ENCODE assay signal across 1 cellular context in genomic region chr7:130418306-130418705, GRCh38.
TF ChIP-seq lines count a peak whose summit lies in the region.

No MANE protein-coding gene starts in this region.

TF ChIP-seq in GM23338, 12 proteins besides CTCF, POLR2A, EP300 and RAD21:
- TF ChIP-seq, protein P1, sequence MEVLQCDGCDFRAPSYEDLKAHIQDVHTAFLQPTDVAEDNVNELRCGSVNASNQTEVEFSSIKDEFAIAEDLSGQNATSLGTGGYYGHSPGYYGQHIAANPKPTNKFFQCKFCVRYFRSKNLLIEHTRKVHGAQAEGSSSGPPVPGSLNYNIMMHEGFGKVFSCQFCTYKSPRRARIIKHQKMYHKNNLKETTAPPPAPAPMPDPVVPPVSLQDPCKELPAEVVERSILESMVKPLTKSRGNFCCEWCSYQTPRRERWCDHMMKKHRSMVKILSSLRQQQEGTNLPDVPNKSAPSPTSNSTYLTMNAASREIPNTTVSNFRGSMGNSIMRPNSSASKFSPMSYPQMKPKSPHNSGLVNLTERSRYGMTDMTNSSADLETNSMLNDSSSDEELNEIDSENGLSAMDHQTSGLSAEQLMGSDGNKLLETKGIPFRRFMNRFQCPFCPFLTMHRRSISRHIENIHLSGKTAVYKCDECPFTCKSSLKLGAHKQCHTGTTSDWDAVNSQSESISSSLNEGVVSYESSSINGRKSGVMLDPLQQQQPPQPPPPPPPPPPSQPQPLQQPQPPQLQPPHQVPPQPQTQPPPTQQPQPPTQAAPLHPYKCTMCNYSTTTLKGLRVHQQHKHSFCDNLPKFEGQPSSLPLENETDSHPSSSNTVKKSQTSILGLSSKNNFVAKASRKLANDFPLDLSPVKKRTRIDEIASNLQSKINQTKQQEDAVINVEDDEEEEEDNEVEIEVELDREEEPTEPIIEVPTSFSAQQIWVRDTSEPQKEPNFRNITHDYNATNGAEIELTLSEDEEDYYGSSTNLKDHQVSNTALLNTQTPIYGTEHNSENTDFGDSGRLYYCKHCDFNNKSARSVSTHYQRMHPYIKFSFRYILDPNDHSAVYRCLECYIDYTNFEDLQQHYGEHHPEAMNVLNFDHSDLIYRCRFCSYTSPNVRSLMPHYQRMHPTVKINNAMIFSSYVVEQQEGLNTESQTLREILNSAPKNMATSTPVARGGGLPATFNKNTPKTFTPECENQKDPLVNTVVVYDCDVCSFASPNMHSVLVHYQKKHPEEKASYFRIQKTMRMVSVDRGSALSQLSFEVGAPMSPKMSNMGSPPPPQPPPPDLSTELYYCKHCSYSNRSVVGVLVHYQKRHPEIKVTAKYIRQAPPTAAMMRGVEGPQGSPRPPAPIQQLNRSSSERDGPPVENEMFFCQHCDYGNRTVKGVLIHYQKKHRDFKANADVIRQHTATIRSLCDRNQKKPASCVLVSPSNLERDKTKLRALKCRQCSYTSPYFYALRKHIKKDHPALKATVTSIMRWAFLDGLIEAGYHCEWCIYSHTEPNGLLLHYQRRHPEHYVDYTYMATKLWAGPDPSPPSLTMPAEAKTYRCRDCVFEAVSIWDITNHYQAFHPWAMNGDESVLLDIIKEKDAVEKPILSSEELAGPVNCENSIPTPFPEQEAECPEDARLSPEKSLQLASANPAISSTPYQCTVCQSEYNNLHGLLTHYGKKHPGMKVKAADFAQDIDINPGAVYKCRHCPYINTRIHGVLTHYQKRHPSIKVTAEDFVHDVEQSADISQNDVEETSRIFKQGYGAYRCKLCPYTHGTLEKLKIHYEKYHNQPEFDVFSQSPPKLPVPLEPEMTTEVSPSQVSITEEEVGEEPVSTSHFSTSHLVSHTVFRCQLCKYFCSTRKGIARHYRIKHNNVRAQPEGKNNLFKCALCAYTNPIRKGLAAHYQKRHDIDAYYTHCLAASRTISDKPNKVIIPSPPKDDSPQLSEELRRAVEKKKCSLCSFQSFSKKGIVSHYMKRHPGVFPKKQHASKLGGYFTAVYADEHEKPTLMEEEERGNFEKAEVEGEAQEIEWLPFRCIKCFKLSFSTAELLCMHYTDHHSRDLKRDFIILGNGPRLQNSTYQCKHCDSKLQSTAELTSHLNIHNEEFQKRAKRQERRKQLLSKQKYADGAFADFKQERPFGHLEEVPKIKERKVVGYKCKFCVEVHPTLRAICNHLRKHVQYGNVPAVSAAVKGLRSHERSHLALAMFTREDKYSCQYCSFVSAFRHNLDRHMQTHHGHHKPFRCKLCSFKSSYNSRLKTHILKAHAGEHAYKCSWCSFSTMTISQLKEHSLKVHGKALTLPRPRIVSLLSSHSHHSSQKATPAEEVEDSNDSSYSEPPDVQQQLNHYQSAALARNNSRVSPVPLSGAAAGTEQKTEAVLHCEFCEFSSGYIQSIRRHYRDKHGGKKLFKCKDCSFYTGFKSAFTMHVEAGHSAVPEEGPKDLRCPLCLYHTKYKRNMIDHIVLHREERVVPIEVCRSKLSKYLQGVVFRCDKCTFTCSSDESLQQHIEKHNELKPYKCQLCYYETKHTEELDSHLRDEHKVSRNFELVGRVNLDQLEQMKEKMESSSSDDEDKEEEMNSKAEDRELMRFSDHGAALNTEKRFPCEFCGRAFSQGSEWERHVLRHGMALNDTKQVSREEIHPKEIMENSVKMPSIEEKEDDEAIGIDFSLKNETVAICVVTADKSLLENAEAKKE (CRISPR knock-in tag; IDR thresholded peaks at IDR 0.05), result no peak
- TF ChIP-seq ZNF331 (CRISPR knock-in tag; IDR thresholded peaks at IDR 0.05; ENCODE audit: low read depth) (no peak), JUNB (IDR thresholded peaks at IDR 0.05; ENCODE audit: unreplicated experiment) (no peak), ZNF114 (CRISPR knock-in tag; IDR thresholded peaks at IDR 0.05) (no peak), CREB1 (CRISPR knock-in tag; IDR thresholded peaks at IDR 0.05; ENCODE audit: low read depth) (no peak), EZH2 (IDR thresholded peaks at IDR 0.05; ENCODE audit: low read depth, unreplicated experiment) (no peak), EZH2phosphoT487 (IDR thresholded peaks at IDR 0.05; ENCODE audit: unreplicated experiment) (no peak)
- TF ChIP-seq, protein P2, sequence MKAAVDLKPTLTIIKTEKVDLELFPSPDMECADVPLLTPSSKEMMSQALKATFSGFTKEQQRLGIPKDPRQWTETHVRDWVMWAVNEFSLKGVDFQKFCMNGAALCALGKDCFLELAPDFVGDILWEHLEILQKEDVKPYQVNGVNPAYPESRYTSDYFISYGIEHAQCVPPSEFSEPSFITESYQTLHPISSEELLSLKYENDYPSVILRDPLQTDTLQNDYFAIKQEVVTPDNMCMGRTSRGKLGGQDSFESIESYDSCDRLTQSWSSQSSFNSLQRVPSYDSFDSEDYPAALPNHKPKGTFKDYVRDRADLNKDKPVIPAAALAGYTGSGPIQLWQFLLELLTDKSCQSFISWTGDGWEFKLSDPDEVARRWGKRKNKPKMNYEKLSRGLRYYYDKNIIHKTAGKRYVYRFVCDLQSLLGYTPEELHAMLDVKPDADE (IDR thresholded peaks at IDR 0.05), result no peak
TF ChIP-seq in GM23338: peak in this region for 0.
